10 cellular contexts compared by ENCODE assay signal in the genomic region with DNA sequence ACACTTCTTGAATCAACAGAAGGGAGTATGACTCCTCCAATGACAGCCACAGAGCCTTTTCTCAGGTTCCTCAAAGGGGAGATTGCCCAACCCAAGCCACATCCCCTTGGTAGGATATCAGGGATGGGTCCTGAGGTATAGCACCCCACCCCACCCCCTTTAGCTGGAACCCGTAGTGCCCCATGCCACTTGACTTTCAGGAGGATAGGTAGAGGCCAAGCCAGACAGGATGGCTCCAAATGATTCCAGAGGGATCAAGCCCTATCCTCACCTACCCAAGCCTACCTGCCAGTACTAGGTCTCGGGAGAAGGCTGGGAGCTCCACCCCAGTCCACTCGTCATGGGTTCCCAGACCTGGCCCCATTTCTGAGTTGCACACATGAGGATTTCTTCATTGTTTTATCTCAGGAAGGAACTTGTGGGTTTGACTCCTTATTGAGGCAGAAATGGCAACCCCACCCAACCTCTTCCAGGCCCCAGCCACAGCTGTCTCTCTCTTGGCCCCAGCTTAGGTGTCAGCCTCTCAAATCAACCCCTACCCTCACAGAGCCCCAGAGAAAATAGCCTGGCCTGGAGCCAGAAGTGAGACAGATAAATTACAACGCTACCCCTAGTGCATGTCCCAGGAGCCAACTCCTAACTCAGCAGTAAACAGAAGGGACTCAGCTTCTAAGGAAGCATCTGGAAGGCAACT. TPM values are rescaled to one million over a fixed set of nuclear protein-coding genes. Genes with fewer than 3 reads are reported as not detected.
A peak's percentile ranks its signal among the peaks of the same experiment; 100 is the strongest.
DNase-seq lines count a peak whose midpoint lies in the region; ATAC-seq and TF ChIP-seq lines count a peak whose summit lies in the region.
"Had no signal": no experiment of that assay in that cellular context is flagged by ENCODE, and none has a peak within 500 bp of the region (broad histone marks: within the 10 kb centered on the region; RNA-seq: fewer than 3 reads in every experiment).

No MANE protein-coding gene starts in this region.

- no peaks in the 10 kb centered on the region for H3K9me3 Mint-ChIP-seq in activated T-cell treated with anti-CD3 and anti-CD28 coated beads, Interleukin-2, amount 50 U/mL, for 4 hours
- H3K9me3 Mint-ChIP-seq: WTC11 had no signal

- TF ChIP-seq CTCF in right atrium auricular region (IDR thresholded peaks at IDR 0.05) (no peak), upper lobe of left lung (IDR thresholded peaks at IDR 0.05) (no peak), mucosa of descending colon (IDR thresholded peaks at IDR 0.05) (no peak)

- 16 to 26% methylated on average over 4 of the region's 4 CpGs for WGBS in upper lobe of left lung, 2 donors

- TF ChIP-seq EP300 in upper lobe of left lung (IDR thresholded peaks at IDR 0.05), result no peak

- no peak overlapping the region for H3K4me3 ChIP-seq in right atrium auricular region
- H3K4me3 ChIP-seq in upper lobe of left lung, result peak overlapping the region in 1 of 4 donors; percentile 94
- H3K4me3 ChIP-seq in mucosa of descending colon, result no peak overlapping the region

- H3K27me3 ChIP-seq in right atrium auricular region (no peaks in the 10 kb centered on the region), upper lobe of left lung (no peaks in the 10 kb centered on the region)

- intact Hi-C loops in Right ventricle myocardium superior (cut with DNase I) (loop anchor here (5.0 kb wide), 1 partner anchor 151 kb away; a partner anchor contains a TSS), Right ventricle myocardium inferior (cut with DNase I) (loop anchor here (1.0 to 5.0 kb wide), 2 partner anchors 91 to 158 kb away; a partner anchor contains a TSS), mucosa of descending colon (cut with DNase I, micrococcal nuclease) (no loop called here)

- TF ChIP-seq POLR2A in upper lobe of left lung (IDR thresholded peaks at IDR 0.05), result no peak

- peaks cover 30% of the 10 kb centered on the region for H3K36me3 Mint-ChIP-seq in activated T-cell treated with anti-CD3 and anti-CD28 coated beads, Interleukin-2, amount 50 U/mL, for 4 hours (ENCODE audit: insufficient read depth)

- peaks cover 72% of the 10 kb centered on the region for H3K4me1 Mint-ChIP-seq in activated T-cell treated with anti-CD3 and anti-CD28 coated beads, Interleukin-2, amount 50 U/mL, for 4 hours (ENCODE audit: low read depth)

- ATAC-seq in Right ventricle myocardium superior (ENCODE audit: poor library complexity) (no peak), Right ventricle myocardium inferior (no peak), upper lobe of left lung (ENCODE audit: low FRiP score in 2 of 2) (no peak), mucosa of descending colon (no peak), HG03520 (IDR thresholded peaks at IDR 0.05; ENCODE audit: unreplicated experiment) (no peak)
- ATAC-seq in activated T-cell treated with anti-CD3 and anti-CD28 coated beads, Interleukin-2, amount 50 U/mL, for 4 hours, result no peak
- ATAC-seq: WTC11 had no signal

- H3K4me3 Mint-ChIP-seq in activated T-cell treated with anti-CD3 and anti-CD28 coated beads, Interleukin-2, amount 50 U/mL, for 4 hours, result peak overlapping the region; percentile 96

- peaks cover 38% of the 10 kb centered on the region for H3K36me3 ChIP-seq in right atrium auricular region
- peaks cover 18 to 44% (median 34%) of the 10 kb centered on the region in 4 donors for H3K36me3 ChIP-seq in upper lobe of left lung
- H3K36me3 ChIP-seq in mucosa of descending colon (ENCODE audit: low read depth), result peaks cover 5% of the 10 kb centered on the region

- peak overlapping the region; percentile 85 to 90 for H3K27ac ChIP-seq in right atrium auricular region
- H3K27ac ChIP-seq in upper lobe of left lung, result peak overlapping the region; percentile 85 to 93 (median 88)
- H3K27ac ChIP-seq: C4-2B had no signal

- no peaks in the 10 kb centered on the region for H3K27me3 Mint-ChIP-seq in activated T-cell treated with anti-CD3 and anti-CD28 coated beads, Interleukin-2, amount 50 U/mL, for 4 hours (ENCODE audit: low read depth)

- DNase-seq in Right ventricle myocardium superior (peak; percentile 52), Right ventricle myocardium inferior (ENCODE audit: missing footprints) (no peak), right atrium auricular region (ENCODE audit: low spot score) (no peak), upper lobe of left lung (peak in 1 of 2 donors; percentile 57), mucosa of descending colon (no peak), NCI-H1092 treated with DMSO at 0.1 percent for 48 hours (lab: John Stamatoyannopoulos, UW) (no peak)
- DNase-seq in activated T-cell treated with anti-CD3 and anti-CD28 coated beads, Interleukin-2, amount 50 U/mL, for 4 hours, result peak; percentile 34

- no peaks in the 10 kb centered on the region for H3K9me3 ChIP-seq in right atrium auricular region
- H3K9me3 ChIP-seq in upper lobe of left lung, result no peaks in the 10 kb centered on the region
- H3K9me3 ChIP-seq in mucosa of descending colon, result no peaks in the 10 kb centered on the region

- H3K4me1 ChIP-seq in right atrium auricular region (peaks cover 5 to 59% of the 10 kb centered on the region in 2 donors), upper lobe of left lung (peaks cover 61 to 79% (median 74%) of the 10 kb centered on the region in 4 donors), mucosa of descending colon (ENCODE audit: low read depth) (peaks cover 23% of the 10 kb centered on the region)

RNA-seq across cellular contexts. Expression of a gene that starts 3.6 kb away (rescaled TPM):
- 42.3 TPM for total RNA-seq in Right ventricle myocardium superior
- 51.5 TPM for total RNA-seq in Right ventricle myocardium inferior
- total RNA-seq in activated T-cell treated with anti-CD3 and anti-CD28 coated beads, Interleukin-2, amount 50 U/mL, for 4 hours, result 100 to 1,000 TPM; 424 to 518 (median 474) TPM
- total RNA-seq in right atrium auricular region, result 100 to 1,000 TPM in 1 of 2 donors, 10 to 100 TPM in 1; 78.7 to 129 TPM
- total RNA-seq in upper lobe of left lung, result 100 to 1,000 TPM; 138 to 305 (median 211) TPM
- total RNA-seq in mucosa of descending colon, result 10 to 100 TPM; 51.2 to 69.1 (median 60.0) TPM

RNA-seq across cellular contexts. Expression of a gene that starts 16.7 kb away (rescaled TPM):
- total RNA-seq in Right ventricle myocardium superior (9.0 TPM), Right ventricle myocardium inferior (9.6 TPM), right atrium auricular region (1 to 10 TPM; 3.0 to 7.6 TPM), upper lobe of left lung (10 to 100 TPM in 3 of 6 donors, 1 to 10 TPM in 3; 5.6 to 20.9 (median 12.5) TPM), mucosa of descending colon (10 to 100 TPM in 2 of 3 donors, 1 to 10 TPM in 1; 7.5 to 10.5 (median 10.2) TPM)
- total RNA-seq in activated T-cell treated with anti-CD3 and anti-CD28 coated beads, Interleukin-2, amount 50 U/mL, for 4 hours, result 100 to 1,000 TPM; 128 to 140 (median 139) TPM

RNA-seq across cellular contexts. Expression of a gene that starts 17.1 kb away (rescaled TPM):
- total RNA-seq in Right ventricle myocardium superior (19.8 TPM), Right ventricle myocardium inferior (22.9 TPM), right atrium auricular region (1 to 10 TPM; 8.6 to 8.8 TPM), upper lobe of left lung (10 to 100 TPM in 5 of 6 donors, 1 to 10 TPM in 1; 6.4 to 19.9 (median 15.3) TPM), mucosa of descending colon (10 to 100 TPM; 15.5 to 21.2 (median 18.6) TPM)
- 10 to 100 TPM; 13.1 to 16.6 (median 16.3) TPM for total RNA-seq in activated T-cell treated with anti-CD3 and anti-CD28 coated beads, Interleukin-2, amount 50 U/mL, for 4 hours

RNA-seq across cellular contexts. Expression of a gene that starts 42.9 kb away (rescaled TPM):
- total RNA-seq in Right ventricle myocardium superior (1.2 TPM), Right ventricle myocardium inferior (2.0 TPM), right atrium auricular region (1 to 10 TPM; 1.3 to 1.7 TPM), upper lobe of left lung (10 to 100 TPM in 2 of 6 donors, 1 to 10 TPM in 4; 2.7 to 16.8 (median 4.3) TPM), mucosa of descending colon (1 to 10 TPM; 2.8 to 3.7 (median 3.2) TPM)
- total RNA-seq in activated T-cell treated with anti-CD3 and anti-CD28 coated beads, Interleukin-2, amount 50 U/mL, for 4 hours, result 1 to 10 TPM; 3.7 to 4.5 (median 4.4) TPM

Comparison
In these comparisons a context has a peak if more than half of its experiments do, and no peak if none do; other contexts are left out.
1. DNase-seq: peak in Right ventricle myocardium superior (single experiment) and activated T-cell treated with anti-CD3 and anti-CD28 coated beads, Interleukin-2, amount 50 U/mL, for 4 hours (single experiment); none in Right ventricle myocardium inferior (single experiment), right atrium auricular region (single experiment), mucosa of descending colon (0 of 3) and NCI-H1092 treated with DMSO at 0.1 percent for 48 hours (single experiment).
2. RNA of a gene that starts 16.7 kb away (total RNA-seq): 128 to 140 TPM in activated T-cell treated with anti-CD3 and anti-CD28 coated beads, Interleukin-2, amount 50 U/mL, for 4 hours; 5.6 to 20.9 TPM in upper lobe of left lung, 7.5 to 10.5 TPM in mucosa of descending colon, 9.6 TPM in Right ventricle myocardium inferior (single experiment), 9.0 TPM in Right ventricle myocardium superior (single experiment) and 3.0 to 7.6 TPM in right atrium auricular region; every median in the first group is over 4 times any median in the second.
3. intact Hi-C loops: an anchor here in Right ventricle myocardium superior (5.0 kb wide) and Right ventricle myocardium inferior (1.0 to 5.0 kb wide); none called in mucosa of descending colon.